12 cellular contexts compared by ENCODE assay signal in genomic region chr3:149902498-149903139, GRCh38.
DNase-seq lines count a peak whose midpoint lies in the region; ATAC-seq and TF ChIP-seq lines count a peak whose summit lies in the region.
"Had no signal": no experiment of that assay in that cellular context is flagged by ENCODE, and none has a peak within 500 bp of the region (broad histone marks: within the 10 kb centered on the region; RNA-seq: fewer than 3 reads in every experiment).

No MANE protein-coding gene starts in this region.

- no peak overlapping the region for H3K27ac ChIP-seq in foreskin keratinocyte
- no peak overlapping the region for H3K27ac ChIP-seq in CD8-positive, alpha-beta memory T cell (ENCODE audit: low read depth, low read length)
- H3K27ac ChIP-seq: pancreas had no signal

- POLR2A ChIA-PET in activated CD4-positive, alpha-beta memory T cell treated with anti-CD3 and anti-CD28 coated beads, Interleukin-2, amount 10 ng/mL, durations not matched to agents 7 days and 5 days (lab: Charles Lee): no interaction called here
- POLR2A ChIA-PET in CD8-positive, alpha-beta memory T cell (lab: Charles Lee): no interaction called here

- DNase-seq in AG10803 (ENCODE audit: low read depth): no peak
- peak; percentile 69 for DNase-seq in SK-N-DZ (ENCODE audit: low spot score)
- DNase-seq in foreskin keratinocyte: no peak
- no peak for DNase-seq in activated CD4-positive, alpha-beta memory T cell treated with anti-CD3 and anti-CD28 coated beads, Interleukin-2, amount 10 ng/mL, durations not matched to agents 7 days and 5 days
- DNase-seq in mesenteric fat pad (ENCODE audit: low spot score): no peak
- DNase-seq in CD8-positive, alpha-beta memory T cell: no peak
- DNase-seq: activated CD4-positive, alpha-beta T cell treated with anti-CD3 and anti-CD28 coated beads for 4 hours; NCI-H1436 treated with DMSO at 0.1 percent for 48 hours; pancreas had no signal

- H3K9me3 ChIP-seq in CD8-positive, alpha-beta memory T cell (ENCODE audit: low read length): no peaks in the 10 kb centered on the region
- H3K9me3 ChIP-seq: pancreas had no signal

- H3K27ac Mint-ChIP-seq in activated CD4-positive, alpha-beta memory T cell treated with anti-CD3 and anti-CD28 coated beads, Interleukin-2, amount 10 ng/mL, durations not matched to agents 7 days and 5 days: no peak overlapping the region
- H3K27ac Mint-ChIP-seq in CD8-positive, alpha-beta memory T cell: no peak overlapping the region
- H3K27ac Mint-ChIP-seq: activated naive CD4-positive, alpha-beta T cell treated with anti-CD3 and anti-CD28 coated beads, Interleukin-2, amount 50 U/mL, for 72 hours had no signal

- CTCF ChIA-PET in activated CD4-positive, alpha-beta memory T cell treated with anti-CD3 and anti-CD28 coated beads, Interleukin-2, amount 10 ng/mL, durations not matched to agents 7 days and 5 days (lab: Charles Lee): no interaction called here
- CTCF ChIA-PET in CD8-positive, alpha-beta memory T cell (lab: Charles Lee): interaction anchor here (0.8 kb wide), 1 partner anchor 94 kb away, joined by 3 read pairs; no protein-coding TSS in a partner anchor

- no peaks in the 10 kb centered on the region for H3K27me3 ChIP-seq in foreskin keratinocyte
- H3K27me3 ChIP-seq in CD8-positive, alpha-beta memory T cell (ENCODE audit: insufficient read depth, low read length, poor library complexity, severe bottlenecking): no peaks in the 10 kb centered on the region
- H3K27me3 ChIP-seq: pancreas had no signal

- no peaks in the 10 kb centered on the region for H3K27me3 Mint-ChIP-seq in activated CD4-positive, alpha-beta memory T cell treated with anti-CD3 and anti-CD28 coated beads, Interleukin-2, amount 10 ng/mL, durations not matched to agents 7 days and 5 days
- no peaks in the 10 kb centered on the region for H3K27me3 Mint-ChIP-seq in CD8-positive, alpha-beta memory T cell

- peaks cover 2% of the 10 kb centered on the region for H3K36me3 ChIP-seq in CD8-positive, alpha-beta memory T cell (ENCODE audit: insufficient read depth, low read length)
- H3K36me3 ChIP-seq: pancreas had no signal

- no peak for ATAC-seq in foreskin keratinocyte
- no peak for ATAC-seq in GM21381 (IDR thresholded peaks at IDR 0.05; ENCODE audit: unreplicated experiment)
- ATAC-seq: activated naive CD4-positive, alpha-beta T cell treated with anti-CD3 and anti-CD28 coated beads, Interleukin-2, amount 50 U/mL, for 72 hours; pancreas had no signal

- no peaks in the 10 kb centered on the region for H3K4me1 Mint-ChIP-seq in activated CD4-positive, alpha-beta memory T cell treated with anti-CD3 and anti-CD28 coated beads, Interleukin-2, amount 10 ng/mL, durations not matched to agents 7 days and 5 days
- H3K4me1 Mint-ChIP-seq in CD8-positive, alpha-beta memory T cell: peaks cover 13 to 21% (median 16%) of the 10 kb centered on the region in 3 donors

- no peak overlapping the region for H3K4me3 ChIP-seq in AG10803 (ENCODE audit: low read length)
- no peak overlapping the region for H3K4me3 ChIP-seq in CD8-positive, alpha-beta memory T cell (ENCODE audit: low read length)
- H3K4me3 ChIP-seq: pancreas had no signal

- H3K36me3 Mint-ChIP-seq in activated CD4-positive, alpha-beta memory T cell treated with anti-CD3 and anti-CD28 coated beads, Interleukin-2, amount 10 ng/mL, durations not matched to agents 7 days and 5 days (ENCODE audit: low read depth): peaks cover 6% of the 10 kb centered on the region
- peaks cover 9 to 49% (median 21%) of the 10 kb centered on the region in 3 donors for H3K36me3 Mint-ChIP-seq in CD8-positive, alpha-beta memory T cell
- H3K36me3 Mint-ChIP-seq: activated naive CD4-positive, alpha-beta T cell treated with anti-CD3 and anti-CD28 coated beads, Interleukin-2, amount 50 U/mL, for 72 hours had no signal

- H3K4me3 Mint-ChIP-seq in activated CD4-positive, alpha-beta memory T cell treated with anti-CD3 and anti-CD28 coated beads, Interleukin-2, amount 10 ng/mL, durations not matched to agents 7 days and 5 days: no peak overlapping the region
- no peak overlapping the region for H3K4me3 Mint-ChIP-seq in CD8-positive, alpha-beta memory T cell

- peak; percentile 41 for TF ChIP-seq CTCF in AG10803 (conservative IDR thresholded peaks at IDR 0.05; ENCODE audit: low read length)
- peak; percentile 19 for TF ChIP-seq CTCF in GM12873 (IDR thresholded peaks at IDR 0.05; ENCODE audit: insufficient read depth, low read depth, low read length, missing control alignments)
- peak; percentile 50 for TF ChIP-seq CTCF in foreskin keratinocyte (conservative IDR thresholded peaks at IDR 0.05)

- no peaks in the 10 kb centered on the region for H3K4me1 ChIP-seq in foreskin keratinocyte
- no peaks in the 10 kb centered on the region for H3K4me1 ChIP-seq in CD8-positive, alpha-beta memory T cell (ENCODE audit: insufficient read depth, low read length)
- H3K4me1 ChIP-seq: pancreas had no signal

- H3K9me3 Mint-ChIP-seq in activated CD4-positive, alpha-beta memory T cell treated with anti-CD3 and anti-CD28 coated beads, Interleukin-2, amount 10 ng/mL, durations not matched to agents 7 days and 5 days: no peaks in the 10 kb centered on the region
- H3K9me3 Mint-ChIP-seq in CD8-positive, alpha-beta memory T cell: no peaks in the 10 kb centered on the region
- H3K9me3 Mint-ChIP-seq: activated naive CD4-positive, alpha-beta T cell treated with anti-CD3 and anti-CD28 coated beads, Interleukin-2, amount 50 U/mL, for 72 hours had no signal
